13 cellular contexts compared by ENCODE assay signal in the genomic region with DNA sequence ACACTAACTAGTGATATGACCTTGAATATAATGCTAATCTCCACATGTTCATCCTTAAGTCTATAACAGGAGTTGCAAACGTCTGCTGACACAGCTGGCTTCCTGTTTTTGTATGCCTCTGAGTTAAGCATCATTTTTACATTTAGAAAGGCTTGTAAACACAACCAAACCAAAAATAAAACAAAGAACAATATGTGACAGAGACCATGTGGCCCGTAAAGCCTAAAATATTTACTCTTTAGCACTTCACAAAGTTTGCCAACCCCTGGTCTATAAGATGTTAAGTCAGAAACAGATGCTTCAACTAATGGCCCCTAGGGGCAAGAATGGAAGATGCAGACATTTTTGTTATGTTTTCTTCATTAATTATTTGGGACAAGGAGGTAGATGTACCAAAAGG.
A peak's percentile ranks its signal among the peaks of the same experiment; 100 is the strongest.
DNase-seq lines count a peak whose midpoint lies in the region; ATAC-seq and TF ChIP-seq lines count a peak whose summit lies in the region.
"Had no signal": no experiment of that assay in that cellular context is flagged by ENCODE, and none has a peak within 500 bp of the region (broad histone marks: within the 10 kb centered on the region; RNA-seq: fewer than 3 reads in every experiment).

No MANE protein-coding gene starts in this region.

- H2AFZ ChIP-seq in MM.1S (ENCODE audit: low read length): peak overlapping the region; percentile 32; the same call in 1 of the 2 replicates
- H2AFZ ChIP-seq: PC-9 had no signal

- H3K4me3 Mint-ChIP-seq in endodermal cell (no peak overlapping the region), osteocyte (ENCODE audit: unreplicated experiment) (no peak overlapping the region)
- H3K4me3 Mint-ChIP-seq: activated CD4-positive, alpha-beta T cell treated with anti-CD3 and anti-CD28 coated beads, Interleukin-2, amount 10 ng/mL, durations not matched to agents 7 days and 5 days; naive thymus-derived CD8-positive, alpha-beta T cell had no signal

- H3K27ac ChIP-seq in MM.1S (ENCODE audit: low read length): peak overlapping the region; percentile 61
- H3K27ac ChIP-seq in endodermal cell (ENCODE audit: low read depth, low read length): no peak overlapping the region
- no peak overlapping the region for H3K27ac ChIP-seq in upper lobe of left lung
- H3K27ac ChIP-seq: PC-9 had no signal

- H3K27me3 ChIP-seq in MM.1S (replicated peaks; ENCODE audit: insufficient read depth, low read length): no peaks in the 10 kb centered on the region
- no peaks in the 10 kb centered on the region for H3K27me3 ChIP-seq in endodermal cell (ENCODE audit: control insufficient read depth, insufficient read depth, low read length, poor library complexity, severe bottlenecking)
- no peaks in the 10 kb centered on the region for H3K27me3 ChIP-seq in upper lobe of left lung

- DNase-seq in NCI-H510A treated with DMSO at 0.1 percent for 48 hours (lab: John Stamatoyannopoulos, UW) (peak; percentile 36), NCI-H510A (lab: John Stamatoyannopoulos, UW) (no peak), MM.1S (peak; percentile 82), endodermal cell (no peak), osteocyte (ENCODE audit: extremely low spot score, unreplicated experiment) (no peak), C1 segment of cervical spinal cord (lab: John Stamatoyannopoulos, UW) (no peak), upper lobe of left lung (no peak)
- DNase-seq: ACHN; activated CD4-positive, alpha-beta T cell treated with anti-CD3 and anti-CD28 coated beads, Interleukin-2, amount 10 ng/mL, durations not matched to agents 7 days and 5 days; naive thymus-derived CD8-positive, alpha-beta T cell; PC-9; stimulated activated CD4-positive, alpha-beta T cell treated with anti-CD3 and anti-CD28 coated beads, Interleukin-4, amount 100 ng/mL, for 1 hour had no signal

- H4K20me1 ChIP-seq in MM.1S (ENCODE audit: insufficient read depth, low read length): no peaks in the 10 kb centered on the region

- H3K36me3 ChIP-seq in MM.1S (replicated peaks; ENCODE audit: insufficient read depth, low read length) (no peaks in the 10 kb centered on the region), endodermal cell (ENCODE audit: control insufficient read depth, insufficient read depth, low read length) (no peaks in the 10 kb centered on the region), upper lobe of left lung (peaks cover 0 to 3% (median 0%) of the 10 kb centered on the region in 4 donors)

- no peak overlapping the region for H3K27ac Mint-ChIP-seq in endodermal cell
- H3K27ac Mint-ChIP-seq in osteocyte (ENCODE audit: unreplicated experiment): no peak overlapping the region
- H3K27ac Mint-ChIP-seq: activated CD4-positive, alpha-beta T cell treated with anti-CD3 and anti-CD28 coated beads, Interleukin-2, amount 10 ng/mL, durations not matched to agents 7 days and 5 days; naive thymus-derived CD8-positive, alpha-beta T cell had no signal

- TF ChIP-seq POLR2A in upper lobe of left lung (IDR thresholded peaks at IDR 0.05): no peak

- no peaks in the 10 kb centered on the region for H3K9me2 ChIP-seq in MM.1S (replicated peaks; ENCODE audit: insufficient read depth, low read length)

- peaks cover 13% of the 10 kb centered on the region for H3F3A ChIP-seq in MM.1S (ENCODE audit: insufficient read depth, low read length)

- H3K4me2 ChIP-seq in MM.1S (ENCODE audit: low read depth, low read length): peak overlapping the region; percentile 55; the same call in 1 of the 2 replicates
- H3K4me2 ChIP-seq: PC-9 had no signal

- peak; percentile 53 for TF ChIP-seq CTCF in MM.1S (IDR thresholded peaks at IDR 0.05; ENCODE audit: low read length)
- TF ChIP-seq CTCF in endodermal cell (conservative IDR thresholded peaks at IDR 0.05): peak; percentile 71
- TF ChIP-seq CTCF in osteocyte (IDR thresholded peaks at IDR 0.05): peak; percentile 31
- TF ChIP-seq CTCF in upper lobe of left lung (IDR thresholded peaks at IDR 0.05): peak in 2 of 6 experiments; percentile 17 to 21

- H3K4me1 ChIP-seq in MM.1S (ENCODE audit: low read length): peaks cover 21% of the 10 kb centered on the region
- no peaks in the 10 kb centered on the region for H3K4me1 ChIP-seq in endodermal cell (ENCODE audit: control insufficient read depth, insufficient read depth, low read length)
- H3K4me1 ChIP-seq in upper lobe of left lung: peaks cover 0 to 4% (median 1%) of the 10 kb centered on the region in 4 donors

- no peaks in the 10 kb centered on the region for H3K27me3 Mint-ChIP-seq in endodermal cell (ENCODE audit: insufficient read depth)
- no peaks in the 10 kb centered on the region for H3K27me3 Mint-ChIP-seq in osteocyte (ENCODE audit: unreplicated experiment)
- H3K27me3 Mint-ChIP-seq: activated CD4-positive, alpha-beta T cell treated with anti-CD3 and anti-CD28 coated beads, Interleukin-2, amount 10 ng/mL, durations not matched to agents 7 days and 5 days; naive thymus-derived CD8-positive, alpha-beta T cell had no signal

- WGBS in endodermal cell (ENCODE audit: insufficient coverage in 1 of 2, insufficient read length in 1 of 2), 2 experiments: 50 to 88% methylated on average over 1 to 2 of the region's 2 CpGs
- 33 to 44% methylated on average over 2 of the region's 2 CpGs for WGBS in upper lobe of left lung, 2 donors

- no peak for TF ChIP-seq EP300 in upper lobe of left lung (IDR thresholded peaks at IDR 0.05)

- H3K79me2 ChIP-seq in MM.1S (ENCODE audit: low read length): 0 out of 2 replicates have a peak, but pooled peaks cover 11% of the 10 kb centered on the region

- no peak overlapping the region for H3K4me3 ChIP-seq in MM.1S (ENCODE audit: low read length)
- no peak overlapping the region for H3K4me3 ChIP-seq in endodermal cell (ENCODE audit: low read length)
- H3K4me3 ChIP-seq in upper lobe of left lung: no peak overlapping the region
- H3K4me3 ChIP-seq: PC-9 had no signal

- no peak overlapping the region; the same call in 1 of the 2 replicates for H3K9ac ChIP-seq in MM.1S (ENCODE audit: low read length)
- H3K9ac ChIP-seq in endodermal cell (ENCODE audit: extremely low read depth, low read length, poor library complexity, severe bottlenecking): no peak overlapping the region

- no peaks in the 10 kb centered on the region for H3K9me3 ChIP-seq in MM.1S (replicated peaks; ENCODE audit: insufficient read depth, low read length)
- no peaks in the 10 kb centered on the region for H3K9me3 ChIP-seq in endodermal cell (ENCODE audit: control insufficient read depth, low read length)
- no peaks in the 10 kb centered on the region for H3K9me3 ChIP-seq in upper lobe of left lung

- no peaks in the 10 kb centered on the region for H3K36me3 Mint-ChIP-seq in endodermal cell (ENCODE audit: low read depth)
- peaks cover 8% of the 10 kb centered on the region for H3K36me3 Mint-ChIP-seq in osteocyte (ENCODE audit: unreplicated experiment)

- H3K4me1 Mint-ChIP-seq in endodermal cell (no peaks in the 10 kb centered on the region), osteocyte (ENCODE audit: unreplicated experiment) (peaks cover 4% of the 10 kb centered on the region)
- H3K4me1 Mint-ChIP-seq: naive thymus-derived CD8-positive, alpha-beta T cell had no signal

- H3K9me3 Mint-ChIP-seq in endodermal cell: no peaks in the 10 kb centered on the region
- no peaks in the 10 kb centered on the region for H3K9me3 Mint-ChIP-seq in osteocyte (ENCODE audit: unreplicated experiment)
- H3K9me3 Mint-ChIP-seq: activated CD4-positive, alpha-beta T cell treated with anti-CD3 and anti-CD28 coated beads, Interleukin-2, amount 10 ng/mL, durations not matched to agents 7 days and 5 days; naive thymus-derived CD8-positive, alpha-beta T cell had no signal

- ATAC-seq in GM21381 (IDR thresholded peaks at IDR 0.05; ENCODE audit: unreplicated experiment) (no peak), upper lobe of left lung (ENCODE audit: low FRiP score in 2 of 2) (no peak)
- ATAC-seq: naive thymus-derived CD8-positive, alpha-beta T cell had no signal

Comparison
In these comparisons a context has a peak if more than half of its experiments do, and no peak if none do; other contexts are left out.
1. DNase-seq: peak in NCI-H510A treated with DMSO at 0.1 percent for 48 hours (single experiment) and MM.1S (single experiment); none in NCI-H510A (single experiment), endodermal cell (single experiment), osteocyte (single experiment), C1 segment of cervical spinal cord (0 of 14) and upper lobe of left lung (0 of 2).